Comparison of ENCODE assay signal across 15 cellular contexts in genomic region chr10:43120116-43120947, GRCh38. TPM values are rescaled to one million over a fixed set of nuclear protein-coding genes. Genes with fewer than 3 reads are reported as not detected.
DNase-seq lines count a peak whose midpoint lies in the region; ATAC-seq and TF ChIP-seq lines count a peak whose summit lies in the region.
"Had no signal": no experiment of that assay in that cellular context is flagged by ENCODE, and none has a peak within 500 bp of the region (broad histone marks: within the 10 kb centered on the region; RNA-seq: fewer than 3 reads in every experiment).

No MANE protein-coding gene starts in this region.

- no peaks in the 10 kb centered on the region for H3K36me3 Mint-ChIP-seq in T-helper 2 cell treated with Interferon-gamma antibody and Interleukin-4, amounts not matched to agents 5 μg/mL and 100 μg/mL, for 36 hours (ENCODE audit: low read depth)
- H3K36me3 Mint-ChIP-seq in activated T-helper 17 cell treated with anti-CD3 and anti-CD28 coated beads, Interleukin-2, amount 50 U/mL, for 72 hours (ENCODE audit: low read depth): no peaks in the 10 kb centered on the region
- no peaks in the 10 kb centered on the region for H3K36me3 Mint-ChIP-seq in neural crest cell (ENCODE audit: low read depth)
- H3K36me3 Mint-ChIP-seq: neural progenitor cell had no signal

- in situ Hi-C loops in brain microvascular endothelial cell (cut with HindIII; ENCODE audit: low pct_ligation_motif_present, low sequenced_read_pairs): no loop called here

- H3K4me3 Mint-ChIP-seq in T-helper 2 cell treated with Interferon-gamma antibody and Interleukin-4, amounts not matched to agents 5 μg/mL and 100 μg/mL, for 36 hours: peak overlapping the region; percentile 73
- peak overlapping the region; percentile 60 for H3K4me3 Mint-ChIP-seq in activated T-helper 17 cell treated with anti-CD3 and anti-CD28 coated beads, Interleukin-2, amount 50 U/mL, for 72 hours
- H3K4me3 Mint-ChIP-seq in neural crest cell: no peak overlapping the region
- H3K4me3 Mint-ChIP-seq: neural progenitor cell had no signal

- no peaks in the 10 kb centered on the region for H3K27me3 Mint-ChIP-seq in T-helper 2 cell treated with Interferon-gamma antibody and Interleukin-4, amounts not matched to agents 5 μg/mL and 100 μg/mL, for 36 hours (ENCODE audit: low read depth)
- H3K27me3 Mint-ChIP-seq in activated T-helper 17 cell treated with anti-CD3 and anti-CD28 coated beads, Interleukin-2, amount 50 U/mL, for 72 hours: no peaks in the 10 kb centered on the region
- no peaks in the 10 kb centered on the region for H3K27me3 Mint-ChIP-seq in neural crest cell (ENCODE audit: low read depth)

- H3K4me3 ChIP-seq in brain microvascular endothelial cell (ENCODE audit: low read depth, low read length): no peak overlapping the region
- H3K4me3 ChIP-seq: breast epithelium, heart left ventricle, neural progenitor cell, transverse colon had no signal

- no peak for TF ChIP-seq CTCF in neural crest cell (conservative IDR thresholded peaks at IDR 0.05)
- TF ChIP-seq CTCF in brain microvascular endothelial cell (IDR thresholded peaks at IDR 0.05; ENCODE audit: low read depth, low read length, missing control alignments): no peak

- peaks cover 42% of the 10 kb centered on the region for H3K4me1 Mint-ChIP-seq in T-helper 2 cell treated with Interferon-gamma antibody and Interleukin-4, amounts not matched to agents 5 μg/mL and 100 μg/mL, for 36 hours (ENCODE audit: low read depth)
- H3K4me1 Mint-ChIP-seq in activated T-helper 17 cell treated with anti-CD3 and anti-CD28 coated beads, Interleukin-2, amount 50 U/mL, for 72 hours: peaks cover 12% of the 10 kb centered on the region
- peaks cover 17% of the 10 kb centered on the region for H3K4me1 Mint-ChIP-seq in neural crest cell

- H3K9me3 Mint-ChIP-seq in T-helper 2 cell treated with Interferon-gamma antibody and Interleukin-4, amounts not matched to agents 5 μg/mL and 100 μg/mL, for 36 hours: no peaks in the 10 kb centered on the region
- H3K9me3 Mint-ChIP-seq in activated T-helper 17 cell treated with anti-CD3 and anti-CD28 coated beads, Interleukin-2, amount 50 U/mL, for 72 hours: no peaks in the 10 kb centered on the region
- H3K9me3 Mint-ChIP-seq in neural crest cell: no peaks in the 10 kb centered on the region
- H3K9me3 Mint-ChIP-seq: neural progenitor cell had no signal

- peak overlapping the region; percentile 97 for H3K27ac Mint-ChIP-seq in T-helper 2 cell treated with Interferon-gamma antibody and Interleukin-4, amounts not matched to agents 5 μg/mL and 100 μg/mL, for 36 hours
- H3K27ac Mint-ChIP-seq in activated T-helper 17 cell treated with anti-CD3 and anti-CD28 coated beads, Interleukin-2, amount 50 U/mL, for 72 hours: peak overlapping the region; percentile 80
- peak overlapping the region; percentile 57 for H3K27ac Mint-ChIP-seq in neural crest cell (ENCODE audit: unreplicated experiment)
- H3K27ac Mint-ChIP-seq: neural progenitor cell had no signal

- no peak overlapping the region for H3K27ac ChIP-seq in brain microvascular endothelial cell
- H3K27ac ChIP-seq: breast epithelium, neural progenitor cell, transverse colon had no signal

- H3K27me3 ChIP-seq in brain microvascular endothelial cell (replicated peaks): no peaks in the 10 kb centered on the region
- H3K27me3 ChIP-seq: breast epithelium, neural progenitor cell, transverse colon had no signal

- ATAC-seq in HG02840 (IDR thresholded peaks at IDR 0.05; ENCODE audit: low FRiP score, unreplicated experiment): peak; percentile 8
- ATAC-seq in activated T-helper 17 cell treated with anti-CD3 and anti-CD28 coated beads, Interleukin-2, amount 50 U/mL, for 72 hours (replicated peaks): no peak

- DNase-seq in T-helper 2 cell treated with Interferon-gamma antibody and Interleukin-4, amounts not matched to agents 5 μg/mL and 100 μg/mL, for 36 hours (ENCODE audit: low spot score): peak; percentile 19
- DNase-seq in T-helper 2 cell (no peak), neural crest cell (ENCODE audit: low read depth, low spot score) (no peak), NCI-H1105 treated with DMSO at 0.1 percent for 48 hours (lab: John Stamatoyannopoulos, UW) (no peak), brain microvascular endothelial cell (no peak)
- DNase-seq in stimulated activated CD4-positive, alpha-beta T cell treated with anti-CD3 and anti-CD28 coated beads, Interleukin-15, amount 100 ng/mL, for 24 hours: no peak
- DNase-seq: 8988T, DMS 273 treated with DMSO at 0.1 percent for 48 hours had no signal

- no peaks in the 10 kb centered on the region for H3K36me3 ChIP-seq in brain microvascular endothelial cell (replicated peaks)
- H3K36me3 ChIP-seq: breast epithelium, heart left ventricle, neural progenitor cell, transverse colon had no signal

RNA-seq across cellular contexts. Expression of gene CSGALNACT2, which starts 17.9 kb away (rescaled TPM):
- 10 to 100 TPM; 31.6 to 36.3 TPM for total RNA-seq in activated T-helper 17 cell treated with anti-CD3 and anti-CD28 coated beads, Interleukin-2, amount 50 U/mL, for 72 hours
- total RNA-seq in neural crest cell: 13.1 and 14.6 TPM in 2 replicates

RNA-seq across cellular contexts. Expression of gene RET, which starts 43.5 kb away (rescaled TPM):
- total RNA-seq in activated T-helper 17 cell treated with anti-CD3 and anti-CD28 coated beads, Interleukin-2, amount 50 U/mL, for 72 hours: under 1 TPM in 1 of 2 donors, not detected in 1; 0.24 TPM
- total RNA-seq in neural crest cell: 1.6 and 2.5 TPM in 2 replicates
- total RNA-seq: HT-29 had no signal
